35 cellular contexts compared by ENCODE assay signal in the genomic region with DNA sequence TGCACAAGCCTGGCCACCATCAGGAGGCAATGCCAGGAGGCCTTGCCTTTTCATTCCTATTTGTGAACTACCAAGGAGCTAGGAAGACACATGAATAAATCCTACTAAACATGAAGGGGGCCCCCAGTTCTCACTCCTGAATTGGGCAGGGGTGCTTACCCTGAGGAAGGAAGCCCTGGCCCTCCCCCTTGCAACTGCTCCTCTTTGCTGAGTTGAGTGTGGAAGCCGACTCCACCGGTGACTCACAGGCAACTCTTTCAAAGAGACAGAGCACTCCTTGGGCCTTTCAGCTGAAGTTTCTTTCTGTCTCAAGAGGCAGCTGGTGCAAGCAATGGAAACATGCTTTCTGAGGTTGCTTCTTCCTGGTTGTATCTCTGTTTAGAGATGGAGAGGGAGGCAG. TPM values are rescaled to one million over a fixed set of nuclear protein-coding genes. Genes with fewer than 3 reads are reported as not detected.
DNase-seq lines count a peak whose midpoint lies in the region; ATAC-seq, FAIRE-seq and TF ChIP-seq lines count a peak whose summit lies in the region.
"Had no signal": no experiment of that assay in that cellular context is flagged by ENCODE, and none has a peak within 500 bp of the region (broad histone marks: within the 10 kb centered on the region; RNA-seq: fewer than 3 reads in every experiment).

No MANE protein-coding gene starts in this region.

- peak overlapping the region; percentile 98 for H3K4me2 ChIP-seq in neural progenitor cell
- H3K4me2 ChIP-seq: KMS-11 had no signal

- H3K9me3 ChIP-seq in endodermal cell (ENCODE audit: control insufficient read depth, low read length) (no peaks in the 10 kb centered on the region), neural progenitor cell (ENCODE audit: low read depth) (no peaks in the 10 kb centered on the region)
- H3K9me3 ChIP-seq: colonic mucosa, left ventricle myocardium inferior, MG63, ovary, uterus had no signal

- H3K27ac Mint-ChIP-seq in endodermal cell (no peak overlapping the region), neural progenitor cell (no peak overlapping the region)
- H3K27ac Mint-ChIP-seq: activated CD8-positive, alpha-beta T cell treated with anti-CD3 and anti-CD28 coated beads for 36 hours; activated T-helper 2 cell treated with anti-CD3 and anti-CD28 coated beads, Interferon-gamma antibody, Interleukin-2, Interleukin-4, amounts not matched to agents 10 μg/mL and 5 μg/mL and 100 μg/mL, durations not matched to agents 14 hours and 24 hours and 36 hours; effector memory CD8-positive, alpha-beta T cell; naive B cell; T-helper 2 cell treated with Interferon-gamma antibody and Interleukin-4, amounts not matched to agents 5 μg/mL and 100 μg/mL, for 36 hours had no signal

- no peak for TF ChIP-seq CTCF in endodermal cell (conservative IDR thresholded peaks at IDR 0.05)
- no peak for TF ChIP-seq CTCF in neural progenitor cell (IDR thresholded peaks at IDR 0.05)

- H2AFZ ChIP-seq in neural progenitor cell (replicated peaks) = no peak overlapping the region

- no peaks in the 10 kb centered on the region for H3K36me3 ChIP-seq in endodermal cell (ENCODE audit: control insufficient read depth, insufficient read depth, low read length)
- no peaks in the 10 kb centered on the region for H3K36me3 ChIP-seq in neural progenitor cell
- H3K36me3 ChIP-seq: cardiac muscle cell, colonic mucosa, left ventricle myocardium inferior, MG63, ovary, uterus had no signal

- H3K27me3 Mint-ChIP-seq in endodermal cell (ENCODE audit: insufficient read depth) (peaks cover 60% of the 10 kb centered on the region), neural progenitor cell (ENCODE audit: insufficient read depth, low read depth) (peaks cover 37% of the 10 kb centered on the region)

- H4K20me1 ChIP-seq in neural progenitor cell (ENCODE audit: low read depth) = no peaks in the 10 kb centered on the region

- H3F3A ChIP-seq in neural progenitor cell (ENCODE audit: low read depth) = peaks cover 13% of the 10 kb centered on the region

- H3K9ac ChIP-seq in endodermal cell (ENCODE audit: extremely low read depth, low read length, poor library complexity, severe bottlenecking) (no peak overlapping the region), neural progenitor cell (no peak overlapping the region)
- H3K9ac ChIP-seq: KMS-11 had no signal

- no peak for ATAC-seq in HG02759 (IDR thresholded peaks at IDR 0.05; ENCODE audit: unreplicated experiment)
- ATAC-seq: activated CD8-positive, alpha-beta T cell treated with anti-CD3 and anti-CD28 coated beads for 36 hours; effector memory CD8-positive, alpha-beta T cell; Panc1 had no signal

- WGBS in endodermal cell (ENCODE audit: insufficient coverage in 1 of 2, insufficient read length in 1 of 2), 2 experiments = 70% methylated on average over 2 of the region's 2 CpGs; no CpG with 5 or more reads in 1 of the 2 experiments

- no peaks in the 10 kb centered on the region for H3K79me2 ChIP-seq in neural progenitor cell (ENCODE audit: low read depth)

- DNase-seq in NCI-H345 (lab: John Stamatoyannopoulos, UW) (peak; percentile 21), NCI-H345 treated with DMSO at 0.1 percent for 48 hours (lab: John Stamatoyannopoulos, UW; ENCODE audit: unreplicated experiment) (no peak), endodermal cell (peak; percentile 46), neural progenitor cell (ENCODE audit: low spot score) (no peak), urothelium cell line (ENCODE audit: low spot score) (peak; percentile 45), HK-2 (ENCODE audit: unreplicated experiment) (no peak), COR-L47 (lab: John Stamatoyannopoulos, UW) (no peak)
- DNase-seq: activated CD8-positive, alpha-beta T cell treated with anti-CD3 and anti-CD28 coated beads for 36 hours; activated naive CD4-positive, alpha-beta T cell treated with anti-CD3 and anti-CD28 coated beads, Interleukin-2, amount 50 U/mL, for 16 hours; amygdala; colonic mucosa; effector memory CD8-positive, alpha-beta T cell; erythroblast; left ventricle myocardium inferior; MG63; naive B cell; NCI-H1105 treated with DMSO at 0.1 percent for 48 hours; NCI-H1930; NCI-H2227 treated with DMSO at 0.1 percent for 48 hours; NCI-H69; ovary; Right ventricle myocardium superior; stimulated activated naive CD4-positive, alpha-beta T cell; uterus had no signal

- H3K27ac ChIP-seq in endodermal cell (ENCODE audit: low read depth, low read length) (no peak overlapping the region), neural progenitor cell (no peak overlapping the region)
- H3K27ac ChIP-seq: cardiac muscle cell, colonic mucosa, KMS-11, left ventricle myocardium inferior, ovary, skin epidermis, uterus had no signal

- H3K4me1 Mint-ChIP-seq in endodermal cell (no peaks in the 10 kb centered on the region), neural progenitor cell (peaks cover 29% of the 10 kb centered on the region)

- H3K27me3 ChIP-seq in endodermal cell (ENCODE audit: control insufficient read depth, insufficient read depth, low read length, poor library complexity, severe bottlenecking) = peaks cover 58% of the 10 kb centered on the region
- H3K27me3 ChIP-seq in neural progenitor cell = peaks cover 63% of the 10 kb centered on the region
- H3K27me3 ChIP-seq: colonic mucosa, ovary, uterus had no signal

- H3K4me3 Mint-ChIP-seq in endodermal cell = peak overlapping the region; percentile 58
- peak overlapping the region; percentile 81 for H3K4me3 Mint-ChIP-seq in neural progenitor cell
- H3K4me3 Mint-ChIP-seq: activated CD8-positive, alpha-beta T cell treated with anti-CD3 and anti-CD28 coated beads for 36 hours; effector memory CD8-positive, alpha-beta T cell; naive B cell; T-helper 2 cell treated with Interferon-gamma antibody and Interleukin-4, amounts not matched to agents 5 μg/mL and 100 μg/mL, for 36 hours had no signal

- FAIRE-seq in urothelium cell line (lab: Jason Lieb, UNC) = no peak
- FAIRE-seq: A204.1, GM12891, H54, keratinocyte had no signal

- H3K4me1 ChIP-seq in endodermal cell (ENCODE audit: control insufficient read depth, insufficient read depth, low read length) (no peaks in the 10 kb centered on the region), neural progenitor cell (peaks cover 9% of the 10 kb centered on the region)
- H3K4me1 ChIP-seq: colonic mucosa, left ventricle myocardium inferior, uterus had no signal

- no peak overlapping the region for H3K4me3 ChIP-seq in endodermal cell (ENCODE audit: low read length)
- H3K4me3 ChIP-seq in neural progenitor cell = no peak overlapping the region
- H3K4me3 ChIP-seq: cardiac muscle cell, colonic mucosa, left ventricle myocardium inferior, MG63, ovary, skin epidermis, uterus had no signal

- H3K36me3 Mint-ChIP-seq in endodermal cell (ENCODE audit: low read depth) = no peaks in the 10 kb centered on the region
- H3K36me3 Mint-ChIP-seq in neural progenitor cell = peaks cover 3% of the 10 kb centered on the region
- H3K36me3 Mint-ChIP-seq: naive B cell had no signal

- H3K9me3 Mint-ChIP-seq in endodermal cell (no peaks in the 10 kb centered on the region), neural progenitor cell (peaks cover 6% of the 10 kb centered on the region)
- H3K9me3 Mint-ChIP-seq: activated CD8-positive, alpha-beta T cell treated with anti-CD3 and anti-CD28 coated beads for 36 hours; activated T-helper 2 cell treated with anti-CD3 and anti-CD28 coated beads, Interferon-gamma antibody, Interleukin-2, Interleukin-4, amounts not matched to agents 10 μg/mL and 5 μg/mL and 100 μg/mL, durations not matched to agents 14 hours and 24 hours and 36 hours; T-helper 2 cell treated with Interferon-gamma antibody and Interleukin-4, amounts not matched to agents 5 μg/mL and 100 μg/mL, for 36 hours had no signal

RNA-seq across cellular contexts. Expression of a gene that starts 1.7 kb away (rescaled TPM):
- total RNA-seq in endodermal cell (under 1 TPM; 0.48 to 0.84 TPM), neural progenitor cell (ENCODE audit: low replicate concordance) (1.7 and 3.4 TPM in 2 replicates)
- 1.9 TPM for polyA plus RNA-seq in endodermal cell (2013, experiment 1 of 2)
- 2.0 TPM for polyA plus RNA-seq in endodermal cell (2013, experiment 2 of 2)
- total RNA-seq: activated CD8-positive, alpha-beta T cell treated with anti-CD3 and anti-CD28 coated beads for 36 hours; activated T-helper 2 cell treated with anti-CD3 and anti-CD28 coated beads, Interferon-gamma antibody, Interleukin-2, Interleukin-4, amounts not matched to agents 10 μg/mL and 5 μg/mL and 100 μg/mL, durations not matched to agents 14 hours and 24 hours and 36 hours; cardiac muscle cell; colonic mucosa; left ventricle myocardium inferior; Right ventricle myocardium superior had no signal
- polyA plus RNA-seq: cardiac muscle cell, keratinocyte had no signal

Comparison
In these comparisons a context has a peak if more than half of its experiments do, and no peak if none do; other contexts are left out.
1. DNase-seq: peak in NCI-H345 (single experiment), endodermal cell (single experiment) and urothelium cell line (single experiment); none in NCI-H345 treated with DMSO at 0.1 percent for 48 hours (single experiment), neural progenitor cell (single experiment), HK-2 (single experiment) and COR-L47 (single experiment).